Comparison of ENCODE assay signal across 11 cellular contexts in genomic region chr12:108594-108993, GRCh38. TPM values are rescaled to one million over a fixed set of nuclear protein-coding genes. Genes with fewer than 3 reads are reported as not detected.
DNase-seq lines count a peak whose midpoint lies in the region; ATAC-seq and TF ChIP-seq lines count a peak whose summit lies in the region.
"Had no signal": no experiment of that assay in that cellular context is flagged by ENCODE, and none has a peak within 500 bp of the region (broad histone marks: within the 10 kb centered on the region; RNA-seq: fewer than 3 reads in every experiment).

No MANE protein-coding gene starts in this region.

- H4K12ac ChIP-seq in trophoblast cell (ENCODE audit: low read depth, low read length): no peak overlapping the region

- ATAC-seq in HG03378 (IDR thresholded peaks at IDR 0.05; ENCODE audit: unreplicated experiment): no peak

- no peak overlapping the region for H3K4ac ChIP-seq in trophoblast cell (ENCODE audit: low read depth, low read length)

- H3K14ac ChIP-seq in trophoblast cell (ENCODE audit: low read length): no peak overlapping the region

- no peak overlapping the region for H2BK5ac ChIP-seq in trophoblast cell (ENCODE audit: low read depth, low read length, poor library complexity)

- H3K4me3 ChIP-seq in colonic mucosa: no peak overlapping the region
- H3K4me3 ChIP-seq in trophoblast cell (ENCODE audit: low read depth, low read length): no peak overlapping the region

- no CpG with 5 or more reads among the region's 9 CpGs for WGBS in trophoblast cell (ENCODE audit: extremely low coverage, insufficient coverage, insufficient read length)

- no peaks in the 10 kb centered on the region for H3K36me3 ChIP-seq in colonic mucosa
- H3K36me3 ChIP-seq in trophoblast cell (ENCODE audit: control insufficient read depth in 1 of 2, insufficient read depth in 2 of 2, low read length in 2 of 2): no peaks in the 10 kb centered on the region

- DNase-seq in DMS 273 (lab: John Stamatoyannopoulos, UW; ENCODE audit: unreplicated experiment): peak; percentile 46
- no peak for DNase-seq in DMS 273 treated with DMSO at 0.1 percent for 48 hours (lab: John Stamatoyannopoulos, UW)
- DNase-seq in NCI-H1092 treated with DMSO at 0.1 percent for 48 hours (lab: John Stamatoyannopoulos, UW): peak; percentile 58
- DNase-seq in colonic mucosa: peak; percentile 41
- DNase-seq in posterior cingulate gyrus: peak in 7 of 10 donors; percentile 26 to 95 (median 56)
- DNase-seq in occipital lobe (lab: John Stamatoyannopoulos, UW): no peak
- DNase-seq in trophoblast cell: no peak
- DNase-seq: activated naive CD8-positive, alpha-beta T cell treated with anti-CD3 and anti-CD28 coated beads for 36 hours; IMR-90 had no signal

- no peak overlapping the region for H3K4me2 ChIP-seq in trophoblast cell (ENCODE audit: low read length)

- H2BK12ac ChIP-seq in trophoblast cell (ENCODE audit: low read length): no peak overlapping the region

- no peak overlapping the region for H2AK5ac ChIP-seq in trophoblast cell (ENCODE audit: low read length)

- no peak overlapping the region for H4K8ac ChIP-seq in trophoblast cell (ENCODE audit: low read depth, low read length)

- no peak overlapping the region for H4K91ac ChIP-seq in trophoblast cell (ENCODE audit: low read depth, low read length)

- peaks cover 6% of the 10 kb centered on the region for H3K4me1 ChIP-seq in colonic mucosa
- H3K4me1 ChIP-seq in trophoblast cell (ENCODE audit: control insufficient read depth in 1 of 2, insufficient read depth in 2 of 2, low read length in 2 of 2): no peaks in the 10 kb centered on the region

- H2BK120ac ChIP-seq in trophoblast cell (ENCODE audit: insufficient read depth, low read length, poor library complexity): no peak overlapping the region

- no peak overlapping the region for H3K23ac ChIP-seq in trophoblast cell (ENCODE audit: low read length)

- H2AFZ ChIP-seq in trophoblast cell (ENCODE audit: insufficient read depth, low read length, poor library complexity): no peak overlapping the region

- H3K9ac ChIP-seq in colonic mucosa (ENCODE audit: low read depth in 2 of 2, low read length in 2 of 2): no peak overlapping the region
- H3K9ac ChIP-seq in trophoblast cell (ENCODE audit: low read length): no peak overlapping the region

- H3K27ac ChIP-seq in colonic mucosa (no peak overlapping the region), trophoblast cell (ENCODE audit: low read depth, low read length) (no peak overlapping the region)
- H3K27ac ChIP-seq: 22Rv1 had no signal

- H3K9me3 ChIP-seq in colonic mucosa (no peaks in the 10 kb centered on the region), trophoblast cell (ENCODE audit: insufficient read depth, low read depth, low read length) (no peaks in the 10 kb centered on the region)

- TF ChIP-seq CTCF in colonic mucosa (IDR thresholded peaks at IDR 0.05): no peak

- no peaks in the 10 kb centered on the region for H3K79me1 ChIP-seq in trophoblast cell (ENCODE audit: low read length)

- intact Hi-C loops in colonic mucosa (cut with DNase I): no loop called here
- intact Hi-C loops in posterior cingulate gyrus (cut with DNase I): no loop called here

- H3K18ac ChIP-seq in trophoblast cell (ENCODE audit: low read length): no peak overlapping the region

- no peaks in the 10 kb centered on the region for H3K79me2 ChIP-seq in trophoblast cell (ENCODE audit: control insufficient read depth, insufficient read depth, low read length, poor library complexity)

- H3K27me3 ChIP-seq in colonic mucosa (no peaks in the 10 kb centered on the region), trophoblast cell (ENCODE audit: insufficient read depth, low read length) (no peaks in the 10 kb centered on the region)

RNA-seq across cellular contexts. Expression of gene IQSEC3, which starts 42.0 kb away (rescaled TPM):
- total RNA-seq in colonic mucosa: under 1 TPM in 1 of 2 donors, not detected in 1; 0.16 TPM
- total RNA-seq in occipital lobe: 4.5 TPM
- polyA plus RNA-seq in trophoblast cell (2013): 0.01 and 0.21 TPM in 2 replicates
- total RNA-seq: IMR-90 had no signal

Comparison
In these comparisons a context has a peak if more than half of its experiments do, and no peak if none do; other contexts are left out.
1. DNase-seq: peak in DMS 273 (single experiment), NCI-H1092 treated with DMSO at 0.1 percent for 48 hours (single experiment), colonic mucosa (single experiment) and posterior cingulate gyrus (7 of 10); none in DMS 273 treated with DMSO at 0.1 percent for 48 hours (single experiment), occipital lobe (single experiment) and trophoblast cell (0 of 2).